In genomic region chr2:181892795-181893435, GRCh38 we compare ENCODE assay signal across 8 cellular contexts. TPM values are rescaled to one million over a fixed set of nuclear protein-coding genes. Genes with fewer than 3 reads are reported as not detected.
DNase-seq lines count a peak whose midpoint lies in the region; TF ChIP-seq lines count a peak whose summit lies in the region.

No MANE protein-coding gene starts in this region.

- CTCF ChIA-PET in RWPE1 (lab: Yijun Ruan, JAX), result interaction anchor here (1.2 kb wide), 1 partner anchor 185 kb away, joined by 4 read pairs; no protein-coding TSS in a partner anchor

- 1 to 3% (median 1%) methylated on average over 10 of the region's 10 CpGs for WGBS in ovary, 3 donors

- POLR2A ChIA-PET in RWPE1 (lab: Yijun Ruan, JAX; ENCODE audit: low non-redundant PET), result no interaction called here

- no peak for TF ChIP-seq POLR2A in ovary (IDR thresholded peaks at IDR 0.05)

- no peaks in the 10 kb centered on the region for H3K27me3 ChIP-seq in ovary

- no peaks in the 10 kb centered on the region for H3K36me3 ChIP-seq in ovary

- no peak for TF ChIP-seq EP300 in ovary (IDR thresholded peaks at IDR 0.05)

- peaks cover 1% of the 10 kb centered on the region for H3K4me1 ChIP-seq in ovary (ENCODE audit: insufficient read depth)

- no peak for TF ChIP-seq CTCF in RWPE1 (conservative IDR thresholded peaks at IDR 0.05; ENCODE audit: low read depth)
- no peak for TF ChIP-seq CTCF in epithelial cell of esophagus (IDR thresholded peaks at IDR 0.05; ENCODE audit: insufficient read depth, low read depth, low read length, missing control alignments)
- TF ChIP-seq CTCF in ovary (IDR thresholded peaks at IDR 0.05), result no peak

- H3K4me3 ChIP-seq in epithelial cell of esophagus (ENCODE audit: low read length) (peak overlapping the region; percentile 83), ovary (peak overlapping the region; percentile 74)

- no peaks in the 10 kb centered on the region for H3K9me3 ChIP-seq in ovary

- H3K27ac ChIP-seq in RWPE1, result peak overlapping the region; percentile 96
- H3K27ac ChIP-seq in ovary, result peak overlapping the region; percentile 70 to 75

- peak; percentile 36 for DNase-seq in DMS79 treated with DMSO at 0.1 percent for 48 hours (lab: John Stamatoyannopoulos, UW)
- no peak for DNase-seq in DMS79 (lab: John Stamatoyannopoulos, UW)
- no peak for DNase-seq in RWPE1 (ENCODE audit: low spot score)
- peak; percentile 37 for DNase-seq in epithelial cell of esophagus (ENCODE audit: low read depth)
- no peak for DNase-seq in ovary
- DNase-seq in ureter (ENCODE audit: low spot score), result no peak
- DNase-seq in SK-N-DZ (ENCODE audit: low spot score), result no peak
- no peak for DNase-seq in H4 (ENCODE audit: low spot score)

- intact Hi-C loops in ovary (cut with DNase I), result no loop called here

RNA-seq across cellular contexts. Expression of gene ITPRID2, which starts 1.4 kb away (rescaled TPM):
- total RNA-seq in ovary, result 10 to 100 TPM; 34.2 to 66.2 (median 48.6) TPM
- polyA plus RNA-seq in ovary, result 10 to 100 TPM; 25.2 to 57.6 TPM
- total RNA-seq in ureter, result 108 TPM
- 29.5 and 47.1 TPM in 2 replicates for polyA plus RNA-seq in SK-N-DZ (2014; cell fraction: cytosol; rRNA removed)
- polyA plus RNA-seq in SK-N-DZ (2014; cell fraction: nucleus; rRNA removed), result 49.5 and 63.1 TPM in 2 replicates
- total RNA-seq in H4 (2014; rRNA removed; shearing (Covaris generic)), result 68.5 and 95.2 TPM in 2 replicates

Comparison
In these comparisons a context has a peak if more than half of its experiments do, and no peak if none do; other contexts are left out.
1. DNase-seq: peak in DMS79 treated with DMSO at 0.1 percent for 48 hours (single experiment) and epithelial cell of esophagus (single experiment); none in DMS79 (single experiment), RWPE1 (single experiment), ovary (0 of 5), ureter (single experiment), SK-N-DZ (single experiment) and H4 (single experiment).